Comparison of ENCODE assay signal across 12 cellular contexts in the genomic region with DNA sequence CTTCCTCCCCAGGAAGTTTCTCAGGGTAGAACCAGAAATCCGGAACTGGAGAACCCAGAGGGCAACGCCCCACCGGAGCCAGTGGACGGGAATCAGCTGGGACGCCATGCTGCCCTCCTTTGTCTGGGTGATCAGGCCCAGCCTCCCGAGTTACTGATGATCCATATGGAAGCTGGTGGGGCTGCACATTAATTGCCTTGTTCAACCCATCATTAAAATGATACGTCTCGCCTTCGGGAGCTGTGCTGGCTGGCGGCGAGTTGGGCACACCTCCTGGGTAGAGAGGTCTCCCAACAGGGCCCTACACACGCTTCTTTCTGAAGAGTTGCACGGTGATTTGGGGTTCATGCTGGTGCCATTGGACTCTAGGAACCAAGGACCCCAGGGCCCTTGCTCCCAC.
"Had no signal": no experiment of that assay in that cellular context is flagged by ENCODE, and none has a peak within 500 bp of the region (broad histone marks: within the 10 kb centered on the region; RNA-seq: fewer than 3 reads in every experiment).

No MANE protein-coding gene starts in this region.

- H3K27ac Mint-ChIP-seq: activated B cell treated with CpG ODN at 0.5 μM for 24 hours; activated CD4-positive, alpha-beta T cell treated with anti-CD3 and anti-CD28 coated beads, Interleukin-2, amount 10 ng/mL, durations not matched to agents 7 days and 5 days; activated naive CD8-positive, alpha-beta T cell; naive thymus-derived CD8-positive, alpha-beta T cell; stimulated activated naive CD8-positive, alpha-beta T cell treated with anti-CD3 and anti-CD28 coated beads, Interleukin-15, amount 100 ng/mL, for 72 hours; T-helper 1 cell treated with Interleukin-12 subunit alpha and Interleukin-12 subunit beta and Interleukin-4 antibody, amounts not matched to agents 30 μg/mL and 1 μg/mL, for 36 hours had no signal

- H3K4me3 Mint-ChIP-seq: activated B cell treated with CpG ODN at 0.5 μM for 24 hours; activated CD4-positive, alpha-beta T cell treated with anti-CD3 and anti-CD28 coated beads, Interleukin-2, amount 10 ng/mL, durations not matched to agents 7 days and 5 days; activated naive CD8-positive, alpha-beta T cell; naive thymus-derived CD8-positive, alpha-beta T cell; stimulated activated naive CD8-positive, alpha-beta T cell treated with anti-CD3 and anti-CD28 coated beads, Interleukin-15, amount 100 ng/mL, for 72 hours; T-helper 1 cell treated with Interleukin-12 subunit alpha and Interleukin-12 subunit beta and Interleukin-4 antibody, amounts not matched to agents 30 μg/mL and 1 μg/mL, for 36 hours had no signal

- H3K36me3 ChIP-seq: breast epithelium, esophagus muscularis mucosa, thoracic aorta had no signal

- H3K27me3 ChIP-seq: breast epithelium, esophagus muscularis mucosa had no signal

- H3K9me3 ChIP-seq: breast epithelium, esophagus muscularis mucosa, mucosa of descending colon, thoracic aorta had no signal

- H3K4me1 Mint-ChIP-seq: activated CD4-positive, alpha-beta T cell treated with anti-CD3 and anti-CD28 coated beads, Interleukin-2, amount 10 ng/mL, durations not matched to agents 7 days and 5 days; naive thymus-derived CD8-positive, alpha-beta T cell; stimulated activated naive CD8-positive, alpha-beta T cell treated with anti-CD3 and anti-CD28 coated beads, Interleukin-15, amount 100 ng/mL, for 72 hours had no signal

- H3K27ac ChIP-seq: breast epithelium, thoracic aorta had no signal

- DNase-seq: activated B cell treated with CpG ODN at 0.5 μM for 24 hours; activated CD4-positive, alpha-beta T cell treated with anti-CD3 and anti-CD28 coated beads, Interleukin-2, amount 10 ng/mL, durations not matched to agents 7 days and 5 days; naive thymus-derived CD8-positive, alpha-beta T cell; stimulated activated CD4-positive, alpha-beta T cell treated with anti-CD3 and anti-CD28 coated beads, Interleukin-4, amount 100 ng/mL, for 4 hours; stimulated activated naive CD8-positive, alpha-beta T cell treated with anti-CD3 and anti-CD28 coated beads, Interleukin-15, amount 100 ng/mL, for 72 hours had no signal

- ATAC-seq: left colon; mucosa of descending colon; naive thymus-derived CD8-positive, alpha-beta T cell; stimulated activated naive CD8-positive, alpha-beta T cell treated with anti-CD3 and anti-CD28 coated beads, Interleukin-15, amount 100 ng/mL, for 72 hours had no signal

- H3K9me3 Mint-ChIP-seq: activated B cell treated with CpG ODN at 0.5 μM for 24 hours; activated CD4-positive, alpha-beta T cell treated with anti-CD3 and anti-CD28 coated beads, Interleukin-2, amount 10 ng/mL, durations not matched to agents 7 days and 5 days; naive thymus-derived CD8-positive, alpha-beta T cell; stimulated activated naive CD8-positive, alpha-beta T cell treated with anti-CD3 and anti-CD28 coated beads, Interleukin-15, amount 100 ng/mL, for 72 hours; T-helper 1 cell treated with Interleukin-12 subunit alpha and Interleukin-12 subunit beta and Interleukin-4 antibody, amounts not matched to agents 30 μg/mL and 1 μg/mL, for 36 hours had no signal

- H3K36me3 Mint-ChIP-seq: activated naive CD8-positive, alpha-beta T cell; naive thymus-derived CD8-positive, alpha-beta T cell had no signal

- H3K4me3 ChIP-seq: breast epithelium, esophagus muscularis mucosa, mucosa of descending colon, thoracic aorta had no signal

- H3K4me1 ChIP-seq: breast epithelium had no signal
